ENCODE assay signal across 24 cellular contexts in the genomic region with DNA sequence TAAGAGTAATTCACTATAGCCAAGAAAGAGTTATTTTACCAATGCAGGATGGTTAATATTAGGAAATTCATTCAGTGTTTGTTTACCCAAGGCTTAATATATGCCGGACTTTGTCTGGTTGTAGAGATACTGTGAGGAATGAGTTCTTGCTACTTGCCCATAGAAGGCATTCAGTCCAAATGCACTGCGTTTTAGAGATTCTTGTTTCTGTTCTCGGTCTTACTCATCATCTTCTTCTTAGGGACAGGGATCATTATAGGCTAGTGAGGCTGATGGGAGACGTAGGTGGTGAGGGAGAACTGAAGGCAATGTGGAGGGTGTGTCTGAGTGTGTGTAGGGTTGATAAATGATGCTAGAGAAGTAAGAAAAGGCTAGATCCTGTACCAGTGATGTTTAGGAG.
DNase-seq lines count a peak whose midpoint lies in the region; ATAC-seq, FAIRE-seq and TF ChIP-seq lines count a peak whose summit lies in the region.
"Had no signal": no experiment of that assay in that cellular context is flagged by ENCODE, and none has a peak within 500 bp of the region (broad histone marks: within the 10 kb centered on the region; RNA-seq: fewer than 3 reads in every experiment).

No MANE protein-coding gene starts in this region.

- no peak overlapping the region for H3K56ac ChIP-seq in IMR-90 (ENCODE audit: extremely low read depth, insufficient read depth, low read length)

- H4K8ac ChIP-seq in IMR-90 (ENCODE audit: low read depth in 2 of 2, low read length in 2 of 2): peak overlapping the region in 1 of 2 experiments; percentile 78; a peak in 2 of 4 replicates

- H2BK120ac ChIP-seq in IMR-90 (ENCODE audit: low read depth, low read length): peak overlapping the region; percentile 64

- 0 out of 2 replicates have a peak overlapping the region, but pooled peaks have one; percentile 66 for H3K23ac ChIP-seq in IMR-90 (ENCODE audit: low read depth, low read length)

- H3K27me3 ChIP-seq in IMR-90 (ENCODE audit: control insufficient read depth, insufficient read depth, low read length) (no peaks in the 10 kb centered on the region), bronchial epithelial cell (ENCODE audit: control insufficient read depth, insufficient read depth, low read length) (no peaks in the 10 kb centered on the region)

- no peak overlapping the region; the same call in 1 of the 2 replicates for H4K5ac ChIP-seq in IMR-90 (ENCODE audit: low read depth, low read length)

- 0 out of 2 replicates have a peak overlapping the region, but pooled peaks have one; percentile 27 for H3K4ac ChIP-seq in IMR-90 (ENCODE audit: low read depth, low read length)

- H3K79me1 ChIP-seq in IMR-90 (ENCODE audit: low read depth in 1 of 2, low read length in 2 of 2): no peaks in the 10 kb centered on the region

- CTCF ChIA-PET in IMR-90 (lab: Yijun Ruan, JAX): no interaction called here

- peak overlapping the region; percentile 45; the same call in 1 of the 2 replicates for H2BK20ac ChIP-seq in IMR-90 (ENCODE audit: low read depth, low read length)

- no TSS peak for BruUV-seq in IMR-90 (replicated peaks; lab: Mats Ljungman, UMichigan)

- in situ Hi-C loops in IMR-90 (cut with MboI; ENCODE audit: low sequenced_read_pairs): no loop called here

- H3K18ac ChIP-seq in IMR-90 (ENCODE audit: low read depth, low read length): no peak overlapping the region

- no peaks in the 10 kb centered on the region for H3K36me3 ChIP-seq in IMR-90 (ENCODE audit: control insufficient read depth, insufficient read depth, low read length)
- no peaks in the 10 kb centered on the region for H3K36me3 ChIP-seq in bronchial epithelial cell (ENCODE audit: control insufficient read depth, insufficient read depth, low read length)
- no peaks in the 10 kb centered on the region for H3K36me3 ChIP-seq in mucosa of descending colon (ENCODE audit: low read depth)
- H3K36me3 ChIP-seq: HAP-1 had no signal

- peak; percentile 50 for FAIRE-seq in bronchial epithelial cell (lab: Jason Lieb, UNC)
- FAIRE-seq: G401.6 had no signal

- no peaks in the 10 kb centered on the region for H4K20me1 ChIP-seq in IMR-90 (ENCODE audit: insufficient read depth, low read length)

- peak overlapping the region; percentile 24 for H2AK9ac ChIP-seq in IMR-90 (replicated peaks; ENCODE audit: low read depth, low read length, poor library complexity)

- H3K4me1 ChIP-seq in IMR-90 (ENCODE audit: control insufficient read depth, insufficient read depth, low read length): no peaks in the 10 kb centered on the region
- no peaks in the 10 kb centered on the region for H3K4me1 ChIP-seq in mucosa of descending colon (ENCODE audit: low read depth)
- H3K4me1 ChIP-seq: HAP-1 had no signal

- no peak overlapping the region for H2AK5ac ChIP-seq in IMR-90 (ENCODE audit: low read depth, low read length)

- no peak overlapping the region for H3K27ac ChIP-seq in IMR-90 (ENCODE audit: insufficient read depth, low read length)
- H3K27ac ChIP-seq: GM23248, HL-60, KMS-11, PC-9 had no signal

- H2BK5ac ChIP-seq in IMR-90 (ENCODE audit: low read depth, low read length, poor library complexity, severe bottlenecking): peak overlapping the region; percentile 74

- H3K4me3 Mint-ChIP-seq in stimulated activated effector memory CD8-positive, alpha-beta T cell treated with anti-CD3 and anti-CD28 coated beads, Interleukin-12 subunit alpha, Interleukin-12 subunit beta, amount 100 ng/mL, for 72 hours: no peak overlapping the region
- H3K4me3 Mint-ChIP-seq: CD8-positive, alpha-beta memory T cell had no signal

- WGBS in IMR-90 (ENCODE audit: extremely low coverage in 2 of 2, insufficient read length in 1 of 2), 2 experiments: 20% methylated on average over 1 of the region's 4 CpGs; no CpG with 5 or more reads in 1 of the 2 experiments

- peak; percentile 14 for DNase-seq in GM12865 (ENCODE audit: low read depth)
- peak; percentile 42 for DNase-seq in IMR-90
- no peak for DNase-seq in bronchial epithelial cell (ENCODE audit: low read depth)
- no peak for DNase-seq in stimulated activated effector memory CD8-positive, alpha-beta T cell treated with anti-CD3 and anti-CD28 coated beads, Interleukin-12 subunit alpha, Interleukin-12 subunit beta, amount 100 ng/mL, for 72 hours (ENCODE audit: low spot score in 2 of 2)
- DNase-seq in mucosa of descending colon: no peak
- no peak for DNase-seq in AML-193 (lab: John Stamatoyannopoulos, UW)
- DNase-seq: ACHN; C1 segment of cervical spinal cord; Calu3; CD8-positive, alpha-beta memory T cell; DMS153; GM23248; NCI-H1105; NCI-H2029 treated with DMSO at 0.1 percent for 48 hours; NCI-H2171; NCI-H524 treated with DMSO at 0.1 percent for 48 hours; PC-9; RPMI8226; SHP77 had no signal

- intact Hi-C loops in IMR-90 (cut with micrococcal nuclease): no loop called here
- intact Hi-C loops in mucosa of descending colon (cut with DNase I, micrococcal nuclease): no loop called here

- H3K4me3 ChIP-seq in GM12865 (ENCODE audit: low read depth, low read length): no peak overlapping the region
- H3K4me3 ChIP-seq in IMR-90 (ENCODE audit: insufficient read depth, low read depth, low read length): no peak overlapping the region
- H3K4me3 ChIP-seq in bronchial epithelial cell (ENCODE audit: low read depth, low read length): no peak overlapping the region
- no peak overlapping the region for H3K4me3 ChIP-seq in mucosa of descending colon
- H3K4me3 ChIP-seq: GM23248, HAP-1, PC-9 had no signal

- no peak overlapping the region for H3K14ac ChIP-seq in IMR-90 (replicated peaks; ENCODE audit: low read depth, low read length)

- H3K9me3 ChIP-seq in IMR-90 (ENCODE audit: control insufficient read depth, insufficient read depth, low read length): no peaks in the 10 kb centered on the region
- H3K9me3 ChIP-seq in mucosa of descending colon: no peaks in the 10 kb centered on the region
- H3K9me3 ChIP-seq: HAP-1 had no signal

- TF ChIP-seq CTCF in GM12865 (IDR thresholded peaks at IDR 0.05; ENCODE audit: insufficient read depth, low read depth, low read length, missing control alignments) (no peak), IMR-90 (conservative IDR thresholded peaks at IDR 0.05; ENCODE audit: low read depth, low read length) (no peak), bronchial epithelial cell (IDR thresholded peaks at IDR 0.05; ENCODE audit: insufficient read depth, low read length, severe bottlenecking) (no peak), mucosa of descending colon (IDR thresholded peaks at IDR 0.05) (no peak)

- H3K9me3 Mint-ChIP-seq in stimulated activated effector memory CD8-positive, alpha-beta T cell treated with anti-CD3 and anti-CD28 coated beads, Interleukin-12 subunit alpha, Interleukin-12 subunit beta, amount 100 ng/mL, for 72 hours: no peaks in the 10 kb centered on the region
- H3K9me3 Mint-ChIP-seq: CD8-positive, alpha-beta memory T cell had no signal

- H3K27ac Mint-ChIP-seq in stimulated activated effector memory CD8-positive, alpha-beta T cell treated with anti-CD3 and anti-CD28 coated beads, Interleukin-12 subunit alpha, Interleukin-12 subunit beta, amount 100 ng/mL, for 72 hours: peak overlapping the region; percentile 30

- POLR2A ChIA-PET in IMR-90 (lab: Charles Lee; ENCODE audit: unreplicated experiment): no interaction called here

- peaks cover 7% of the 10 kb centered on the region for H3K36me3 Mint-ChIP-seq in stimulated activated effector memory CD8-positive, alpha-beta T cell treated with anti-CD3 and anti-CD28 coated beads, Interleukin-12 subunit alpha, Interleukin-12 subunit beta, amount 100 ng/mL, for 72 hours

- H2BK15ac ChIP-seq in IMR-90 (ENCODE audit: low read depth, low read length): no peak overlapping the region

- ATAC-seq in IMR-90 (ENCODE audit: low read depth): peak; percentile 54
- no peak for ATAC-seq in stimulated activated effector memory CD8-positive, alpha-beta T cell treated with anti-CD3 and anti-CD28 coated beads, Interleukin-12 subunit alpha, Interleukin-12 subunit beta, amount 100 ng/mL, for 72 hours
- no peak for ATAC-seq in GM18867 (IDR thresholded peaks at IDR 0.05; ENCODE audit: unreplicated experiment)
- no peak for ATAC-seq in mucosa of descending colon

- no peak for TF ChIP-seq RAD21 in IMR-90 (IDR thresholded peaks at IDR 0.05; ENCODE audit: low read length)

- H4K91ac ChIP-seq in IMR-90 (ENCODE audit: insufficient read depth, low read depth, low read length): no peak overlapping the region

- no peak overlapping the region for H2AFZ ChIP-seq in IMR-90 (replicated peaks; ENCODE audit: low read length, poor library complexity)
- H2AFZ ChIP-seq: GM23248, PC-9 had no signal

- H3K4me2 ChIP-seq in IMR-90 (ENCODE audit: low read depth, low read length): no peak overlapping the region
- H3K4me2 ChIP-seq: KMS-11, PC-9 had no signal

- TF ChIP-seq POLR2A in IMR-90 (IDR thresholded peaks at IDR 0.05; ENCODE audit: low read depth, low read length): no peak

- dilution Hi-C loops in IMR-90 (cut with HindIII; ENCODE audit: low sequenced_read_pairs, unreplicated experiment): no loop called here

- H3K9ac ChIP-seq in IMR-90 (ENCODE audit: low read depth, low read length): no peak overlapping the region
- H3K9ac ChIP-seq: GM23248, KMS-11 had no signal

- H3K4me1 Mint-ChIP-seq in stimulated activated effector memory CD8-positive, alpha-beta T cell treated with anti-CD3 and anti-CD28 coated beads, Interleukin-12 subunit alpha, Interleukin-12 subunit beta, amount 100 ng/mL, for 72 hours: peaks cover 6% of the 10 kb centered on the region
- H3K4me1 Mint-ChIP-seq: CD8-positive, alpha-beta memory T cell had no signal

- no peaks in the 10 kb centered on the region for H3K9me1 ChIP-seq in IMR-90 (ENCODE audit: insufficient read depth, low read length)

TF ChIP-seq in IMR-90, 13 proteins besides CTCF, POLR2A, EP300 and RAD21 (continues in another document):
- no peak for TF ChIP-seq CHD1 (IDR thresholded peaks at IDR 0.05; ENCODE audit: low read depth, low read length)
- TF ChIP-seq SMC3 (IDR thresholded peaks at IDR 0.05; ENCODE audit: low read depth, low read length): no peak
- TF ChIP-seq MXI1 (IDR thresholded peaks at IDR 0.05; ENCODE audit: borderline replicate concordance, low read depth, low read length): no peak
- TF ChIP-seq, protein P1, sequence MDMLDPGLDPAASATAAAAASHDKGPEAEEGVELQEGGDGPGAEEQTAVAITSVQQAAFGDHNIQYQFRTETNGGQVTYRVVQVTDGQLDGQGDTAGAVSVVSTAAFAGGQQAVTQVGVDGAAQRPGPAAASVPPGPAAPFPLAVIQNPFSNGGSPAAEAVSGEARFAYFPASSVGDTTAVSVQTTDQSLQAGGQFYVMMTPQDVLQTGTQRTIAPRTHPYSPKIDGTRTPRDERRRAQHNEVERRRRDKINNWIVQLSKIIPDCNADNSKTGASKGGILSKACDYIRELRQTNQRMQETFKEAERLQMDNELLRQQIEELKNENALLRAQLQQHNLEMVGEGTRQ (IDR thresholded peaks at IDR 0.05; ENCODE audit: low read depth, low read length): no peak
- TF ChIP-seq NFE2L2 (IDR thresholded peaks at IDR 0.05; ENCODE audit: low read depth, low read length): no peak
- no peak for TF ChIP-seq FOS (IDR thresholded peaks at IDR 0.05; ENCODE audit: low read depth, low read length)
- TF ChIP-seq MAZ (IDR thresholded peaks at IDR 0.05; ENCODE audit: borderline replicate concordance, low read depth, low read length): no peak
- TF ChIP-seq CEBPB (IDR thresholded peaks at IDR 0.05; ENCODE audit: low read depth, low read length): no peak
- no peak for TF ChIP-seq RCOR1 (IDR thresholded peaks at IDR 0.05; ENCODE audit: insufficient replicate concordance, low read length)

Comparison
In these comparisons a context has a peak if more than half of its experiments do, and no peak if none do; other contexts are left out.
1. DNase-seq: peak in GM12865 (single experiment) and IMR-90 (single experiment); none in bronchial epithelial cell (single experiment), stimulated activated effector memory CD8-positive, alpha-beta T cell treated with anti-CD3 and anti-CD28 coated beads, Interleukin-12 subunit alpha, Interleukin-12 subunit beta, amount 100 ng/mL, for 72 hours (0 of 2), mucosa of descending colon (0 of 3) and AML-193 (0 of 2).